In the genomic region with DNA sequence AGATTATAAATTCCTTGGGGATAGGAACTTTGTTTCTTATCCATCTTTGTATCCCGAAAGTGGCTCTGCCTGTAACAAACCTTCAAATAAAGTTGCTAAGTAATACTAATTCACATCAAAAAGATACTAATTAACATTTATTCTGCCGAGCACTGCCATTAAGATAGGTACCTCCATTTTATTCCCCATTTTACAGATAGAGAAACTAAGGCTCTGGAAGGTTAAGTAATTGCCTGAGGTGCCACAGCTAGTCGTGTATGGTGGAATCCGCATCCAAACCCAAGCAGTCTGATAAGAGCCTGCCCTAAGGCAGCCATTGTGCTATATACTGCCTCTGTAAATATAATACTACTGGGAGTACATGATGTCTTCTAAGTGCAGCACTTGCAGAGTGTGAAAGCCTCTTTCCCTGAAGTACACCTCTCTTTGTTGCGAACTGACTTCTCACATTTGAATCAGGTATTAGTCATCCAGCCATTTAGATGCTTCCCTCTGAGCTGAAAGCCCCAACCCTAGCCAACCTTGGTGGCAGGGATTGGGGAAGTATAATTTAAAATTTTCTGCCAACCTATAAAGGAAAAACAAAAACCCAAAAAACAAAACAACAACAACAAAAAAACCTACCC, we compare ENCODE assay signal across 8 cellular contexts.
A peak's percentile ranks its signal among the peaks of the same experiment; 100 is the strongest.
DNase-seq lines count a peak whose midpoint lies in the region; ATAC-seq, FAIRE-seq and TF ChIP-seq lines count a peak whose summit lies in the region.

No MANE protein-coding gene starts in this region.

- ATAC-seq in Panc1: peak; percentile 18
- ATAC-seq in stimulated activated naive CD8-positive, alpha-beta T cell treated with anti-CD3 and anti-CD28 coated beads, Interleukin-15, amount 100 ng/mL, for 72 hours: peak; percentile 73
- ATAC-seq in GM21786 (IDR thresholded peaks at IDR 0.05; ENCODE audit: unreplicated experiment): no peak

- H3K4me3 ChIP-seq in Panc1 (ENCODE audit: low read depth in 2 of 2, low read length in 2 of 2) (no peak overlapping the region), kidney (ENCODE audit: low read length in 2 of 2) (no peak overlapping the region)

- peak overlapping the region; percentile 64 to 78 for H3K4me3 Mint-ChIP-seq in stimulated activated naive CD8-positive, alpha-beta T cell treated with anti-CD3 and anti-CD28 coated beads, Interleukin-15, amount 100 ng/mL, for 72 hours

- H3K4me1 ChIP-seq in Panc1 (ENCODE audit: control insufficient read depth, insufficient read depth, low read length) (peaks cover 80% of the 10 kb centered on the region), kidney (ENCODE audit: control insufficient read depth in 1 of 2, insufficient read depth in 1 of 2, low read depth in 1 of 2, low read length in 2 of 2) (peaks cover 0 to 7% of the 10 kb centered on the region in 2 donors)

- DNase-seq in NOMO-1 treated with DMSO at 0.1 percent for 48 hours (lab: John Stamatoyannopoulos, UW; ENCODE audit: unreplicated experiment) (peak; percentile 36), NOMO-1 treated with dmso at 0.1 percent for 144 hours (lab: John Stamatoyannopoulos, UW; ENCODE audit: unreplicated experiment) (no peak), Panc1 (ENCODE audit: low read depth, low spot score) (no peak), epithelial cell of prostate (ENCODE audit: low read depth, low spot score) (no peak), LoVo (ENCODE audit: low spot score) (no peak), kidney (no peak)
- DNase-seq in stimulated activated naive CD8-positive, alpha-beta T cell treated with anti-CD3 and anti-CD28 coated beads, Interleukin-15, amount 100 ng/mL, for 72 hours: peak in 1 of 2 donors; percentile 27

- CTCF ChIA-PET in Panc1 (lab: Charles Lee): no interaction called here

- H3K27me3 ChIP-seq in Panc1 (ENCODE audit: control insufficient read depth, insufficient read depth, low read length): no peaks in the 10 kb centered on the region

- no peaks in the 10 kb centered on the region for H3K9me3 ChIP-seq in Panc1 (ENCODE audit: control insufficient read depth, insufficient read depth, low read depth, low read length)
- H3K9me3 ChIP-seq in kidney (ENCODE audit: control insufficient read depth in 1 of 2, low read length in 2 of 2): no peaks in the 10 kb centered on the region

- POLR2A ChIA-PET in Panc1 (lab: Charles Lee): interaction anchor here (0.6 to 3.3 kb wide), 4 partner anchors 9 to 61 kb away, joined by 4 to 26 read pairs (median 13); no protein-coding TSS in a partner anchor

- H3K36me3 ChIP-seq in Panc1 (ENCODE audit: control insufficient read depth, insufficient read depth, low read length) (no peaks in the 10 kb centered on the region), kidney (ENCODE audit: control insufficient read depth in 1 of 2, insufficient read depth in 2 of 2, low read length in 2 of 2) (no peaks in the 10 kb centered on the region)

- no peak overlapping the region for H3K9ac ChIP-seq in kidney (ENCODE audit: low read length in 2 of 2)

- no TSS peak for BruUV-seq in Panc1 (replicated peaks; lab: Mats Ljungman, UMichigan)

- no peak for TF ChIP-seq CTCF in Panc1 (IDR thresholded peaks at IDR 0.05)
- TF ChIP-seq CTCF in kidney (IDR thresholded peaks at IDR 0.05; ENCODE audit: borderline replicate concordance, extremely low read depth, insufficient read depth): no peak

- intact Hi-C loops in Panc1 (cut with micrococcal nuclease; ENCODE audit: unreplicated experiment) (no loop called here), kidney (cut with DNase I) (no loop called here)

- peaks cover 70% of the 10 kb centered on the region for H3K4me1 Mint-ChIP-seq in stimulated activated naive CD8-positive, alpha-beta T cell treated with anti-CD3 and anti-CD28 coated beads, Interleukin-15, amount 100 ng/mL, for 72 hours

- in situ Hi-C loops in Panc1 (cut with HindIII; ENCODE audit: low pct_unique_long_range_greater_than_20kb, low sequenced_read_pairs): no loop called here

- peak overlapping the region; percentile 60 to 96 for H3K27ac Mint-ChIP-seq in stimulated activated naive CD8-positive, alpha-beta T cell treated with anti-CD3 and anti-CD28 coated beads, Interleukin-15, amount 100 ng/mL, for 72 hours

- H3K27me3 Mint-ChIP-seq in stimulated activated naive CD8-positive, alpha-beta T cell treated with anti-CD3 and anti-CD28 coated beads, Interleukin-15, amount 100 ng/mL, for 72 hours: no peaks in the 10 kb centered on the region

- H3K9me3 Mint-ChIP-seq in stimulated activated naive CD8-positive, alpha-beta T cell treated with anti-CD3 and anti-CD28 coated beads, Interleukin-15, amount 100 ng/mL, for 72 hours: no peaks in the 10 kb centered on the region

- FAIRE-seq in kidney (lab: Jason Lieb, UNC): no peak

- H3K27ac ChIP-seq in Panc1 (ENCODE audit: low read length) (peak overlapping the region; percentile 100), epithelial cell of prostate (peak overlapping the region; percentile 94), kidney (ENCODE audit: low read depth in 2 of 2, low read length in 2 of 2) (peak overlapping the region in 1 of 2 donors; percentile 30)
